ENCODE assay signal across 24 cellular contexts in the genomic region with DNA sequence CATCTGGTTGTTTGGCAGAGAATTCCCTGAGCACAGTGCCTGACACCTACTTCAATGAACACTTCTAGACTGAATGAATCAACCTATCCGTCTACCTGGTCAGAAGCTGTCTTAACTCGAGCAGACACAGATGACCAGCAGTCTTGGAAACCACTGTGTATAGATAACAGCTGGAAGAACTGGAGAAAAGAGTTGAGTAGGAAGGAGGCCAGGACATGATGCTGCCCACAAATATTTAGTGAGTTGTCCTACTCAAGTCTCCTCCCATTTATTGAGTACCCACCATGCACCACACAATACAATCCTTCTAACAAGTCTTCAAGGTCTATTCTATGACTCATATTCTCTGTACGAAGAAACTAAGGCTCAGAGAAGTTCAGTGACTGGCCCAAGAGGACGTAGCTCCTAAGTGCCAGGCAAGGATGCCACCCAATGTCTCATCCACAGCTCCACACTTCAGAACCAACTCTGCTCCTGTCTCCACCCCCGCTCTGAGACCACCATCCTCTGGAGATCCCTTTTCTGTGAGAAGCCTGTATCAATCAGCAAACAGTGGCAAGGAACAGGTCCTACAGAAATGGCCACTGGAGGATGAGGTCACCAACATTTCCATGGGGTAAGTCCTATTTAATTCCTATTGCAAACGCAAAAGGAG.
DNase-seq lines count a peak whose midpoint lies in the region; FAIRE-seq and TF ChIP-seq lines count a peak whose summit lies in the region.
"Had no signal": no experiment of that assay in that cellular context is flagged by ENCODE, and none has a peak within 500 bp of the region (broad histone marks: within the 10 kb centered on the region; RNA-seq: fewer than 3 reads in every experiment).

No MANE protein-coding gene starts in this region.

- H3K9me3 ChIP-seq in spleen, result no peaks in the 10 kb centered on the region
- H3K9me3 ChIP-seq: lower lobe of right lung, prostate gland, SJCRH30 had no signal

- intact Hi-C loops in activated T-helper 2 cell treated with anti-CD3 and anti-CD28 coated beads, Interferon-gamma antibody, Interleukin-2, Interleukin-4, amounts not matched to agents 10 μg/mL and 5 μg/mL and 100 μg/mL, durations not matched to agents 14 hours and 24 hours and 36 hours (cut with micrococcal nuclease), result no loop called here
- intact Hi-C loops in spleen (cut with DNase I; ENCODE audit: low total_unique reads), result no loop called here

- no peak for TF ChIP-seq POLR2A in spleen (IDR thresholded peaks at IDR 0.05)

- no peak for TF ChIP-seq CTCF in epithelial cell of esophagus (IDR thresholded peaks at IDR 0.05; ENCODE audit: insufficient read depth, low read depth, low read length, missing control alignments)
- no peak for TF ChIP-seq CTCF in osteocyte (IDR thresholded peaks at IDR 0.05)
- no peak for TF ChIP-seq CTCF in spleen (IDR thresholded peaks at IDR 0.05 in 8 of 11, conservative IDR thresholded peaks at IDR 0.05 in 3 of 11)

- DNase-seq in EH (ENCODE audit: low read depth) (peak; percentile 12), RPMI7951 (ENCODE audit: low read depth) (peak; percentile 21), epithelial cell of esophagus (ENCODE audit: low read depth) (peak; percentile 66), kidney tubule cell (ENCODE audit: low spot score) (peak; percentile 96), osteocyte (ENCODE audit: extremely low spot score, unreplicated experiment) (no peak), spleen (no peak), HTR-8/SVneo (ENCODE audit: insufficient read length, low spot score) (no peak)
- DNase-seq in activated T-helper 2 cell treated with anti-CD3 and anti-CD28 coated beads, Interferon-gamma antibody, Interleukin-2, Interleukin-4, amounts not matched to agents 10 μg/mL and 5 μg/mL and 100 μg/mL, durations not matched to agents 14 hours and 24 hours and 36 hours (ENCODE audit: low spot score), result no peak
- DNase-seq: activated CD4-positive, alpha-beta T cell treated with anti-CD3 and anti-CD28 coated beads, Interleukin-2, amount 10 ng/mL, durations not matched to agents 7 days and 5 days; activated naive CD8-positive, alpha-beta T cell treated with anti-CD3 and anti-CD28 coated beads for 36 hours; lower lobe of right lung; NCI-H1092; NCI-H1930; NCI-H2227 treated with DMSO at 0.1 percent for 48 hours; NCI-H748 treated with DMSO at 0.1 percent for 48 hours; SJCRH30; stimulated activated naive B cell treated with anti-CD40 and anti-IgM and Interleukin-4, amounts not matched to agents 10 μg/mL and 1 μg/mL and 100 μg/mL, for 72 hours had no signal

- WGBS in spleen, 5 donors, result 80 to 88% (median 85%) methylated on average over 6 of the region's 6 CpGs

- H3K27me3 ChIP-seq in spleen (replicated peaks in 1 of 7), result no peaks in the 10 kb centered on the region
- H3K27me3 ChIP-seq: hepatocyte had no signal

- no peak overlapping the region for H3K27ac ChIP-seq in spleen
- H3K27ac ChIP-seq: hepatocyte, lower lobe of right lung, prostate gland, SJCRH30, skin epidermis had no signal

- peaks cover 5% of the 10 kb centered on the region for H3K4me1 Mint-ChIP-seq in osteocyte (ENCODE audit: unreplicated experiment)
- H3K4me1 Mint-ChIP-seq in activated T-helper 2 cell treated with anti-CD3 and anti-CD28 coated beads, Interferon-gamma antibody, Interleukin-2, Interleukin-4, amounts not matched to agents 10 μg/mL and 5 μg/mL and 100 μg/mL, durations not matched to agents 14 hours and 24 hours and 36 hours (ENCODE audit: low read depth), result no peaks in the 10 kb centered on the region
- H3K4me1 Mint-ChIP-seq: activated CD4-positive, alpha-beta T cell treated with anti-CD3 and anti-CD28 coated beads, Interleukin-2, amount 10 ng/mL, durations not matched to agents 7 days and 5 days; activated naive CD8-positive, alpha-beta T cell treated with anti-CD3 and anti-CD28 coated beads for 36 hours; stimulated activated naive B cell treated with anti-CD40 and anti-IgM and Interleukin-4, amounts not matched to agents 10 μg/mL and 1 μg/mL and 100 μg/mL, for 72 hours had no signal

- FAIRE-seq in HTR-8/SVneo (lab: Jason Lieb, UNC), result no peak
- FAIRE-seq: endometrium, G401.6, urothelium cell line had no signal

- no peaks in the 10 kb centered on the region for H3K36me3 Mint-ChIP-seq in osteocyte (ENCODE audit: unreplicated experiment)
- H3K36me3 Mint-ChIP-seq in activated T-helper 2 cell treated with anti-CD3 and anti-CD28 coated beads, Interferon-gamma antibody, Interleukin-2, Interleukin-4, amounts not matched to agents 10 μg/mL and 5 μg/mL and 100 μg/mL, durations not matched to agents 14 hours and 24 hours and 36 hours (ENCODE audit: low read depth), result no peaks in the 10 kb centered on the region
- H3K36me3 Mint-ChIP-seq: activated naive CD8-positive, alpha-beta T cell treated with anti-CD3 and anti-CD28 coated beads for 36 hours; stimulated activated naive B cell treated with anti-CD40 and anti-IgM and Interleukin-4, amounts not matched to agents 10 μg/mL and 1 μg/mL and 100 μg/mL, for 72 hours had no signal

- no peaks in the 10 kb centered on the region for H3K9me3 Mint-ChIP-seq in osteocyte (ENCODE audit: unreplicated experiment)
- H3K9me3 Mint-ChIP-seq in activated T-helper 2 cell treated with anti-CD3 and anti-CD28 coated beads, Interferon-gamma antibody, Interleukin-2, Interleukin-4, amounts not matched to agents 10 μg/mL and 5 μg/mL and 100 μg/mL, durations not matched to agents 14 hours and 24 hours and 36 hours, result no peaks in the 10 kb centered on the region
- H3K9me3 Mint-ChIP-seq: activated CD4-positive, alpha-beta T cell treated with anti-CD3 and anti-CD28 coated beads, Interleukin-2, amount 10 ng/mL, durations not matched to agents 7 days and 5 days; activated naive CD8-positive, alpha-beta T cell treated with anti-CD3 and anti-CD28 coated beads for 36 hours; stimulated activated naive B cell treated with anti-CD40 and anti-IgM and Interleukin-4, amounts not matched to agents 10 μg/mL and 1 μg/mL and 100 μg/mL, for 72 hours; T-helper 1 cell treated with Interleukin-12 subunit alpha and Interleukin-12 subunit beta and Interleukin-4 antibody, amounts not matched to agents 30 μg/mL and 1 μg/mL, for 36 hours had no signal

- H3K27me3 Mint-ChIP-seq in osteocyte (ENCODE audit: unreplicated experiment), result peaks cover 3% of the 10 kb centered on the region
- no peaks in the 10 kb centered on the region for H3K27me3 Mint-ChIP-seq in activated T-helper 2 cell treated with anti-CD3 and anti-CD28 coated beads, Interferon-gamma antibody, Interleukin-2, Interleukin-4, amounts not matched to agents 10 μg/mL and 5 μg/mL and 100 μg/mL, durations not matched to agents 14 hours and 24 hours and 36 hours (ENCODE audit: low read depth)
- H3K27me3 Mint-ChIP-seq: activated naive CD8-positive, alpha-beta T cell treated with anti-CD3 and anti-CD28 coated beads for 36 hours; stimulated activated naive B cell treated with anti-CD40 and anti-IgM and Interleukin-4, amounts not matched to agents 10 μg/mL and 1 μg/mL and 100 μg/mL, for 72 hours had no signal

- H3K4me3 ChIP-seq in epithelial cell of esophagus (ENCODE audit: low read length) (no peak overlapping the region), spleen (no peak overlapping the region)
- H3K4me3 ChIP-seq: hepatocyte, lower lobe of right lung, prostate gland, SJCRH30, skin epidermis had no signal

- H3K36me3 ChIP-seq in spleen, result no peaks in the 10 kb centered on the region
- H3K36me3 ChIP-seq: lower lobe of right lung, prostate gland, SJCRH30 had no signal

- H3K27ac Mint-ChIP-seq in osteocyte (ENCODE audit: unreplicated experiment), result no peak overlapping the region
- no peak overlapping the region for H3K27ac Mint-ChIP-seq in activated T-helper 2 cell treated with anti-CD3 and anti-CD28 coated beads, Interferon-gamma antibody, Interleukin-2, Interleukin-4, amounts not matched to agents 10 μg/mL and 5 μg/mL and 100 μg/mL, durations not matched to agents 14 hours and 24 hours and 36 hours
- H3K27ac Mint-ChIP-seq: activated CD4-positive, alpha-beta T cell treated with anti-CD3 and anti-CD28 coated beads, Interleukin-2, amount 10 ng/mL, durations not matched to agents 7 days and 5 days; activated naive CD8-positive, alpha-beta T cell treated with anti-CD3 and anti-CD28 coated beads for 36 hours; stimulated activated naive B cell treated with anti-CD40 and anti-IgM and Interleukin-4, amounts not matched to agents 10 μg/mL and 1 μg/mL and 100 μg/mL, for 72 hours; T-helper 1 cell treated with Interleukin-12 subunit alpha and Interleukin-12 subunit beta and Interleukin-4 antibody, amounts not matched to agents 30 μg/mL and 1 μg/mL, for 36 hours had no signal

- no peaks in the 10 kb centered on the region for H3K4me1 ChIP-seq in spleen
- H3K4me1 ChIP-seq: lower lobe of right lung, prostate gland, SJCRH30 had no signal

- H3K4me3 Mint-ChIP-seq in osteocyte (ENCODE audit: unreplicated experiment), result no peak overlapping the region
- no peak overlapping the region for H3K4me3 Mint-ChIP-seq in activated T-helper 2 cell treated with anti-CD3 and anti-CD28 coated beads, Interferon-gamma antibody, Interleukin-2, Interleukin-4, amounts not matched to agents 10 μg/mL and 5 μg/mL and 100 μg/mL, durations not matched to agents 14 hours and 24 hours and 36 hours (ENCODE audit: low read depth)
- H3K4me3 Mint-ChIP-seq: activated CD4-positive, alpha-beta T cell treated with anti-CD3 and anti-CD28 coated beads, Interleukin-2, amount 10 ng/mL, durations not matched to agents 7 days and 5 days; activated naive CD8-positive, alpha-beta T cell treated with anti-CD3 and anti-CD28 coated beads for 36 hours; stimulated activated naive B cell treated with anti-CD40 and anti-IgM and Interleukin-4, amounts not matched to agents 10 μg/mL and 1 μg/mL and 100 μg/mL, for 72 hours; T-helper 1 cell treated with Interleukin-12 subunit alpha and Interleukin-12 subunit beta and Interleukin-4 antibody, amounts not matched to agents 30 μg/mL and 1 μg/mL, for 36 hours had no signal

Comparison
In these comparisons a context has a peak if more than half of its experiments do, and no peak if none do; other contexts are left out.
1. DNase-seq: peak in EH (single experiment), RPMI7951 (single experiment), epithelial cell of esophagus (single experiment) and kidney tubule cell (single experiment); none in osteocyte (single experiment), activated T-helper 2 cell treated with anti-CD3 and anti-CD28 coated beads, Interferon-gamma antibody, Interleukin-2, Interleukin-4, amounts not matched to agents 10 μg/mL and 5 μg/mL and 100 μg/mL, durations not matched to agents 14 hours and 24 hours and 36 hours (single experiment), spleen (single experiment) and HTR-8/SVneo (single experiment).